12 cellular contexts compared by ENCODE assay signal in genomic region chr5:158820891-158821290, GRCh38.
DNase-seq lines count a peak whose midpoint lies in the region; ATAC-seq and TF ChIP-seq lines count a peak whose summit lies in the region.
"Had no signal": no experiment of that assay in that cellular context is flagged by ENCODE, and none has a peak within 500 bp of the region (broad histone marks: within the 10 kb centered on the region; RNA-seq: fewer than 3 reads in every experiment).

No MANE protein-coding gene starts in this region.

- TF ChIP-seq CTCF in esophagus squamous epithelium (IDR thresholded peaks at IDR 0.05), result no peak

- in situ Hi-C loops in HAP-1 (cut with MboI; ENCODE audit: low sequenced_read_pairs), result no loop called here

- H3K9me3 ChIP-seq in esophagus squamous epithelium (no peaks in the 10 kb centered on the region), HAP-1 (no peaks in the 10 kb centered on the region)

- no peaks in the 10 kb centered on the region for H3K36me3 Mint-ChIP-seq in dendritic cell treated with granulocyte-macrophage colony-stimulating factor and Interleukin-4, amounts not matched to agents 40 ng/mL and 50 ng/mL, for 4 days (ENCODE audit: low read depth)

- intact Hi-C loops in dendritic cell treated with granulocyte-macrophage colony-stimulating factor and Interleukin-4, amounts not matched to agents 40 ng/mL and 50 ng/mL, for 4 days (cut with micrococcal nuclease), result no loop called here
- intact Hi-C loops in esophagus squamous epithelium (cut with DNase I), result no loop called here

- H3K27me3 ChIP-seq in esophagus squamous epithelium, result no peaks in the 10 kb centered on the region
- no peaks in the 10 kb centered on the region for H3K27me3 ChIP-seq in HAP-1 (ENCODE audit: low read depth)

- ATAC-seq in GM18511 (IDR thresholded peaks at IDR 0.05; ENCODE audit: unreplicated experiment) (peak; percentile 69), GM21515 (IDR thresholded peaks at IDR 0.05; ENCODE audit: unreplicated experiment) (peak; percentile 42), HG03139 (IDR thresholded peaks at IDR 0.05; ENCODE audit: unreplicated experiment) (peak; percentile 38)
- ATAC-seq: naive thymus-derived CD4-positive, alpha-beta T cell had no signal

- H3K4me1 ChIP-seq in esophagus squamous epithelium (no peaks in the 10 kb centered on the region), HAP-1 (peaks cover 5% of the 10 kb centered on the region; the same call in 1 of the 2 replicates)

- TF ChIP-seq POLR2A in esophagus squamous epithelium (IDR thresholded peaks at IDR 0.05), result no peak

- H3K4me3 ChIP-seq in esophagus squamous epithelium (no peak overlapping the region), HAP-1 (no peak overlapping the region)

- H3K4me3 Mint-ChIP-seq in dendritic cell treated with granulocyte-macrophage colony-stimulating factor and Interleukin-4, amounts not matched to agents 40 ng/mL and 50 ng/mL, for 4 days, result no peak overlapping the region
- H3K4me3 Mint-ChIP-seq: immature natural killer cell had no signal

- H3K36me3 ChIP-seq in esophagus squamous epithelium, result no peaks in the 10 kb centered on the region
- no peaks in the 10 kb centered on the region for H3K36me3 ChIP-seq in HAP-1 (replicated peaks)

- 54 to 62% methylated on average over 3 of the region's 3 CpGs for WGBS in esophagus squamous epithelium, 2 donors

- no peak overlapping the region for H3K27ac ChIP-seq in esophagus squamous epithelium
- H3K27ac ChIP-seq: epithelial cell of prostate had no signal

- peaks cover 16% of the 10 kb centered on the region for H3K9me3 Mint-ChIP-seq in dendritic cell treated with granulocyte-macrophage colony-stimulating factor and Interleukin-4, amounts not matched to agents 40 ng/mL and 50 ng/mL, for 4 days

- peaks cover 31% of the 10 kb centered on the region for H3K4me1 Mint-ChIP-seq in dendritic cell treated with granulocyte-macrophage colony-stimulating factor and Interleukin-4, amounts not matched to agents 40 ng/mL and 50 ng/mL, for 4 days (ENCODE audit: low read depth)
- H3K4me1 Mint-ChIP-seq: immature natural killer cell had no signal

- H3K27ac Mint-ChIP-seq in dendritic cell treated with granulocyte-macrophage colony-stimulating factor and Interleukin-4, amounts not matched to agents 40 ng/mL and 50 ng/mL, for 4 days, result peak overlapping the region; percentile 21
- H3K27ac Mint-ChIP-seq: immature natural killer cell had no signal

- no peak for DNase-seq in esophagus squamous epithelium (lab: John Stamatoyannopoulos, UW)
- DNase-seq in RPMI8226, result no peak
- no peak for DNase-seq in stimulated activated CD4-positive, alpha-beta T cell treated with anti-CD3 and anti-CD28 coated beads, Interleukin-4, amount 100 ng/mL, for 1 hour
- no peak for DNase-seq in HAP-1 (ENCODE audit: low spot score in 2 of 2)
- DNase-seq: immature natural killer cell, NCI-H510A treated with DMSO at 0.1 percent for 48 hours had no signal

- peaks cover 2% of the 10 kb centered on the region for H3K27me3 Mint-ChIP-seq in dendritic cell treated with granulocyte-macrophage colony-stimulating factor and Interleukin-4, amounts not matched to agents 40 ng/mL and 50 ng/mL, for 4 days
- H3K27me3 Mint-ChIP-seq: naive thymus-derived CD4-positive, alpha-beta T cell had no signal
